In the genomic region with DNA sequence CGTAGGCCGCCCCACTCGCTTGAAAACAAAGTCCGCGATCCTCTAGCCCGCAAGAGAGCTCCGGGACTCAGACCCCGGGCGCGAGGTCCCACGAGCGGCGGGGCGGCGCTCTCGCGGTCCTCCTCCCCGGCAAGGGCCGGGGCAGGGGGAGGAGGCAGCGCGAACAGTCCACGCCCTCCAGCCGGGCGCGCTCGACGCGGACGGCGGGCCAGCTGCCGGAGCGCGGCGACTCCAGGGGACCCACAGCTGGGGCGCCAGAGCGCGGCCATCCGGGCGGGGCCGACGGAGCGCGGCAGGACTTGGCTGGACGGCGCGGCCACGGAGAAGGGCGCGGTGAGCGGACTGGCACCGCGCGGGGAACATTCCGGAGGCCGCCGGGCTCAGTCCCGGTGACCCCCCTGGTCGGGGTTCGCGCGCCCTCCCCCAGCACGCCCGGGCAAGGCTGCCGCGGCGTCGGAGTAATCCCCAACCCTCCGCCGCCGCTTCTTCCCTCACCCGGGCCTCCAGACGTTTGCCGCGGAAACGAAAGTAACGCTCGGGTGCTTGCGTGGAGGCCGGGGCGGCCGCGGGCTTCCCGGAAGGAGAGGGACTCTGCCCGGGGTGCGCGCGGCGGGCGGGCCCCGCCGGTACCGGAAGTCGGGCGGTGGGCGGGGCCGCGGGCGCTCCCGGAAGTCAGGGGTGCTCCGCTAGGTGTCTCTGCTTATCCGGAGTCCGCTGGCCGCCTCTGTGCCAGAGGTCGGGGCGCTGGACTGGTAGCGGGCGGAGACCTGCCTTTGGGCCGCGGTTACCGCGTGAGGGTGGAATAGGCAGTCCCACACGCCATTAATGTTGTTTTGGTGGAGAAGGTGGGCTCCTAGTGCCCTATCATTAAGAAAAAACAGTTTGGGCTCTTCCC, we compare ENCODE assay signal across 8 cellular contexts. TPM values are rescaled to one million over a fixed set of nuclear protein-coding genes. Genes with fewer than 3 reads are reported as not detected.
A peak's percentile ranks its signal among the peaks of the same experiment; 100 is the strongest.
DNase-seq lines count a peak whose midpoint lies in the region; ATAC-seq and TF ChIP-seq lines count a peak whose summit lies in the region.

A gene (plus strand): TSS at position 166 of the 895 bp plus-strand sequence. CDS start 8,330 bp downstream, outside the sequence.

- H3K4me3 ChIP-seq in lower leg skin (ENCODE audit: low read depth, poor library complexity, severe bottlenecking): peak within 1 kb of the TSS; percentile 81

- peaks cover 40% of the 10 kb centered on the region for H3K4me1 Mint-ChIP-seq in CD14-positive monocyte

- peak; percentile 89 for DNase-seq in CD14-positive monocyte (ENCODE audit: low spot score)
- DNase-seq in GM19240 (ENCODE audit: insufficient read length, low spot score): peak; percentile 95
- DNase-seq in NCI-H748 treated with DMSO at 0.1 percent for 48 hours (lab: John Stamatoyannopoulos, UW): peak; percentile 81
- peak; percentile 95 for DNase-seq in activated CD4-positive, alpha-beta T cell treated with anti-CD3 and anti-CD28 coated beads, Interleukin-2, amount 50 U/mL, for 48 hours
- peak; percentile 65 to 85 for DNase-seq in dermis microvascular lymphatic vessel endothelial cell (ENCODE audit: low read depth in 2 of 2)
- DNase-seq in lower leg skin (ENCODE audit: low spot score in 2 of 2): peak; percentile 91 to 98
- peak; percentile 77 to 95 (median 88) for DNase-seq in stimulated activated CD4-positive, alpha-beta T cell treated with anti-CD3 and anti-CD28 coated beads, TNF-alpha, amount 100 ng/mL, for 1 hour (ENCODE audit: low read depth in 3 of 3, low spot score in 1 of 3)

- H3K4me3 Mint-ChIP-seq in CD14-positive monocyte: peak within 1 kb of the TSS; percentile 91 to 97

- ATAC-seq in HG03457 (IDR thresholded peaks at IDR 0.05; ENCODE audit: unreplicated experiment): peak; percentile 66

- intact Hi-C loops in CD14-positive monocyte (cut with micrococcal nuclease): loop anchor here (2.0 to 5.0 kb wide), 3 partner anchors 49 to 301 kb away; a partner anchor contains a TSS
- intact Hi-C loops in lower leg skin (cut with DNase I; ENCODE audit: low total_unique reads): no loop called here

- 0 to 1% methylated on average over 25 to 75 of the region's 112 CpGs for WGBS in lower leg skin, 2 donors

- peaks cover 2 to 5% (median 5%) of the 10 kb centered on the region in 3 donors for H3K27me3 Mint-ChIP-seq in CD14-positive monocyte (ENCODE audit: low read depth in 3 of 3)

- peaks cover 0 to 3% (median 0%) of the 10 kb centered on the region in 7 donors for H3K9me3 Mint-ChIP-seq in CD14-positive monocyte

- peaks cover 4 to 17% of the 10 kb centered on the region in 2 donors for H3K36me3 Mint-ChIP-seq in CD14-positive monocyte

- TF ChIP-seq POLR2A in lower leg skin (IDR thresholded peaks at IDR 0.05): peak in 1 of 2 donors; percentile 76

- TF ChIP-seq CTCF in CD14-positive monocyte (IDR thresholded peaks at IDR 0.05) (peak; percentile 11), lower leg skin (IDR thresholded peaks at IDR 0.05) (no peak)

- peak within 1 kb of the TSS; percentile 94 to 98 (median 97) for H3K27ac Mint-ChIP-seq in CD14-positive monocyte

RNA-seq across cellular contexts. Expression of the gene that starts here (rescaled TPM):
- polyA plus RNA-seq in CD14-positive monocyte: 1 to 10 TPM; 6.0 to 9.6 TPM
- total RNA-seq in dermis microvascular lymphatic vessel endothelial cell (19.8 and 27.6 TPM in 2 replicates), lower leg skin (10 to 100 TPM; 28.2 to 37.2 (median 29.5) TPM)

Comparison
In these comparisons a context has a peak if more than half of its experiments do, and no peak if none do; other contexts are left out.
1. Peak in every context shown above with its lines: DNase-seq, ATAC-seq and H3K4me3 ChIP-seq.